15 cellular contexts compared by ENCODE assay signal in the genomic region with DNA sequence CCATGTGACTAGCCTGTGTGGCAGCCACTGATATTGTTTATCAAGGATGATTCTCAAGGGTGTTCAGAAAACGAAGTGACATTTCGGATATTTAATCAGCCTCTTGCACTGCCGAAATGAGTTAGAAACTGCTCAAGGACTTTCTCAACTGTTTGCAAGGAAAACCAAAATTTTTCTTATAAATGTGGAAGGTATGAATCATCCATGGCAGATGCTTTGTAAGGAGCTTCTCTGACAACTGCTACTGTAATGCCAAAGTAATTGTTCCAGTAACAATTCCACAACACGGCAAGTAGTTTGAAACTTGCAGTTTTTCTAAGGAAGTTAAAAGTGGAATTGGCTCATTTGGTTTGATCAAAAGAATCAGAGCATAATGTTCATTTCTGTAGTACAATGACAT.
"Had no signal": no experiment of that assay in that cellular context is flagged by ENCODE, and none has a peak within 500 bp of the region (broad histone marks: within the 10 kb centered on the region; RNA-seq: fewer than 3 reads in every experiment).

No MANE protein-coding gene starts in this region.

- DNase-seq: activated CD4-positive, alpha-beta T cell treated with anti-CD3 and anti-CD28 coated beads for 4 hours; activated naive CD4-positive, alpha-beta T cell treated with Interleukin-2 at 50 U/mL for 16 hours; activated naive CD8-positive, alpha-beta T cell treated with anti-CD3 and anti-CD28 coated beads, Interleukin-2, amount 50 U/mL, for 24 hours; central memory CD4-positive, alpha-beta T cell; dorsolateral prefrontal cortex; heart left ventricle; islet precursor cell; mucosa of descending colon; stimulated activated CD4-positive, alpha-beta T cell treated with anti-CD3 and anti-CD28 coated beads, Interleukin-15, amount 100 ng/mL, for 24 hours; stimulated activated CD4-positive, alpha-beta T cell treated with anti-CD3 and anti-CD28 coated beads, Interleukin-4, amount 100 ng/mL, for 24 hours; stimulated activated naive CD8-positive, alpha-beta T cell treated with anti-CD3 and anti-CD28 coated beads, Interleukin-15, amount 100 ng/mL, for 72 hours; T-helper 9 cell had no signal

- H3K4me1 ChIP-seq: heart left ventricle had no signal

- H3K27me3 Mint-ChIP-seq: activated naive CD8-positive, alpha-beta T cell treated with anti-CD3 and anti-CD28 coated beads, Interleukin-2, amount 50 U/mL, for 24 hours; natural killer cell treated with Interleukin-12 subunit alpha and Interleukin-12 subunit beta and Interleukin-15 and Interleukin-18, amount 100 ng/mL, for 72 hours; stimulated activated naive CD8-positive, alpha-beta T cell treated with anti-CD3 and anti-CD28 coated beads, Interleukin-15, amount 100 ng/mL, for 72 hours had no signal

- H3K27ac ChIP-seq: heart left ventricle had no signal

- H3K4me3 Mint-ChIP-seq: activated naive CD8-positive, alpha-beta T cell treated with anti-CD3 and anti-CD28 coated beads, Interleukin-2, amount 50 U/mL, for 24 hours; natural killer cell treated with Interleukin-12 subunit alpha and Interleukin-12 subunit beta and Interleukin-15 and Interleukin-18, amount 100 ng/mL, for 72 hours; stimulated activated naive CD8-positive, alpha-beta T cell treated with anti-CD3 and anti-CD28 coated beads, Interleukin-15, amount 100 ng/mL, for 72 hours had no signal

- H3K9me3 ChIP-seq: heart left ventricle had no signal

- H3K4me1 Mint-ChIP-seq: activated naive CD8-positive, alpha-beta T cell treated with anti-CD3 and anti-CD28 coated beads, Interleukin-2, amount 50 U/mL, for 24 hours; stimulated activated naive CD8-positive, alpha-beta T cell treated with anti-CD3 and anti-CD28 coated beads, Interleukin-15, amount 100 ng/mL, for 72 hours had no signal

- H3K4me3 ChIP-seq: dorsolateral prefrontal cortex, heart left ventricle, mucosa of descending colon had no signal

- H3K36me3 ChIP-seq: heart left ventricle had no signal

- H3K27ac Mint-ChIP-seq: activated naive CD8-positive, alpha-beta T cell treated with anti-CD3 and anti-CD28 coated beads, Interleukin-2, amount 50 U/mL, for 24 hours; natural killer cell treated with Interleukin-12 subunit alpha and Interleukin-12 subunit beta and Interleukin-15 and Interleukin-18, amount 100 ng/mL, for 72 hours; stimulated activated naive CD8-positive, alpha-beta T cell treated with anti-CD3 and anti-CD28 coated beads, Interleukin-15, amount 100 ng/mL, for 72 hours had no signal

- H3K27me3 ChIP-seq: heart left ventricle had no signal

- ATAC-seq: activated naive CD8-positive, alpha-beta T cell treated with anti-CD3 and anti-CD28 coated beads, Interleukin-2, amount 50 U/mL, for 24 hours; esophagus mucosa; heart left ventricle; left lobe of liver; mucosa of descending colon; natural killer cell treated with Interleukin-12 subunit alpha and Interleukin-12 subunit beta and Interleukin-15 and Interleukin-18, amount 100 ng/mL, for 72 hours; stimulated activated naive CD8-positive, alpha-beta T cell treated with anti-CD3 and anti-CD28 coated beads, Interleukin-15, amount 100 ng/mL, for 72 hours had no signal

- H3K36me3 Mint-ChIP-seq: natural killer cell treated with Interleukin-12 subunit alpha and Interleukin-12 subunit beta and Interleukin-15 and Interleukin-18, amount 100 ng/mL, for 72 hours had no signal

- H3K9me3 Mint-ChIP-seq: stimulated activated naive CD8-positive, alpha-beta T cell treated with anti-CD3 and anti-CD28 coated beads, Interleukin-15, amount 100 ng/mL, for 72 hours had no signal
